In genomic region chr3:97954193-97954827, GRCh38 we compare ENCODE assay signal across 1 cellular context.
A peak's percentile ranks its signal among the peaks of the same experiment; 100 is the strongest.
TF ChIP-seq lines count a peak whose summit lies in the region.

No MANE protein-coding gene starts in this region.

TF ChIP-seq in HepG2, 621 proteins besides CTCF, POLR2A, EP300 and RAD21:
- TF ChIP-seq SRSF1 (optimal IDR thresholded peaks at IDR 0.05; ENCODE audit: low read depth, low read length) = no peak
- peak; percentile 35 for TF ChIP-seq STAG1 (CRISPR knock-in tag; IDR thresholded peaks at IDR 0.05)
- TF ChIP-seq AHR (CRISPR knock-in tag; IDR thresholded peaks at IDR 0.05) = no peak
- TF ChIP-seq ZNF326 (CRISPR knock-in tag; IDR thresholded peaks at IDR 0.05; ENCODE audit: borderline replicate concordance) = no peak
- TF ChIP-seq ZNF501 (CRISPR knock-in tag; IDR thresholded peaks at IDR 0.05) = no peak
- no peak for TF ChIP-seq SMYD3 (CRISPR knock-in tag; IDR thresholded peaks at IDR 0.05)
- TF ChIP-seq PAWR (CRISPR knock-in tag; IDR thresholded peaks at IDR 0.05; ENCODE audit: borderline replicate concordance) = no peak
- TF ChIP-seq PAF1 (CRISPR knock-in tag; IDR thresholded peaks at IDR 0.05) = no peak
TF ChIP-seq in HepG2: peak in this region for 1.
